23 cellular contexts compared by ENCODE assay signal in the genomic region with DNA sequence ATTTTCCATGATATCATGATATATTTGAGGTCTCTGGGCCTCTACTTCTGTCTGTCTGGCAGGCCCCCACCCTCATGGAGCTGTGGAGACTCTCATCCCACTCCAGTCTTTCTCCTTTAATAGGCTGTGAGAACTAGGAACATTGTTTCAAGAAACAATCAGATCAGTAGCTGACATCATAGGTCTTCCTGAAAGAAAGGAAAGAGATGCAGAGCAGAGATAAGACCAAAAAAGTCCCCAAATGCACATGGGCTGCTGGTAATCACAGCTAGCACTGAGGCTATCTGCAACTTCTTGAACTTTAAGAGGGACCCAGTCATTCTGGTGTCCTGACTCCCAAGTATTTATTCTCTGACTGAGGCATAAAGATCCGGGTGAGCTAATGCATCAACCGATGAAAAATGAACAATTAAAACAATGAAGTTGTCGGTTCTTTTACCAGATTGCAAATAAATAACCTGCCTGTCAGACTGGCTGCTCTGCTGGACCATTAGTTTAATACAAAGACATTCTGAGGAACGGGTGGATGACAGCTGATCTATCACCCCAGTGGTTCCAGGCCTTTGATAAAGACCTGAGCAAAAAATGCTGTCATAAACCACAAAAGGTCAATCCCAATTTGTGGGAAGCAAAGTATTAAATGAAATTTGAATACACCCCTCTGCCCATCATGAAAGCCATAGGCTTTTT.
DNase-seq lines count a peak whose midpoint lies in the region; ATAC-seq and FAIRE-seq lines count a peak whose summit lies in the region.
"Had no signal": no experiment of that assay in that cellular context is flagged by ENCODE, and none has a peak within 500 bp of the region (broad histone marks: within the 10 kb centered on the region; RNA-seq: fewer than 3 reads in every experiment).

No MANE protein-coding gene starts in this region.

- H3K36me3 ChIP-seq in subcutaneous abdominal adipose tissue (ENCODE audit: control insufficient read depth in 5 of 5, insufficient read depth in 5 of 5, low read length in 5 of 5), result no peaks in the 10 kb centered on the region
- H3K36me3 ChIP-seq: HAP-1, SJSA1, transverse colon had no signal

- H3K4me1 ChIP-seq in subcutaneous abdominal adipose tissue (ENCODE audit: control insufficient read depth in 5 of 5, insufficient read depth in 5 of 5, low read length in 5 of 5), result peaks cover 0 to 4% (median 0%) of the 10 kb centered on the region in 5 donors
- H3K4me1 ChIP-seq: SJSA1 had no signal

- H3K4me3 ChIP-seq in subcutaneous abdominal adipose tissue (ENCODE audit: low read depth in 1 of 5, low read length in 5 of 5), result no peak overlapping the region
- H3K4me3 ChIP-seq: HAP-1, SJSA1, transverse colon had no signal

- H3K9me3 ChIP-seq in subcutaneous abdominal adipose tissue (ENCODE audit: control insufficient read depth in 5 of 5, low read length in 5 of 5), result no peaks in the 10 kb centered on the region
- H3K9me3 ChIP-seq: HAP-1, SJSA1, transverse colon had no signal

- H3K27me3 ChIP-seq in subcutaneous abdominal adipose tissue (ENCODE audit: control insufficient read depth in 5 of 5, insufficient read depth in 4 of 5, low read length in 5 of 5), result no peaks in the 10 kb centered on the region
- H3K27me3 ChIP-seq: SJSA1, transverse colon had no signal

- peak; percentile 42 for FAIRE-seq in RCC 7860 (lab: Jason Lieb, UNC)
- FAIRE-seq: A204.1, bronchial epithelial cell, small intestine had no signal

- H3K9ac ChIP-seq in subcutaneous abdominal adipose tissue (ENCODE audit: low read length in 5 of 5), result no peak overlapping the region

- DNase-seq in NCI-H2107 treated with DMSO at 0.1 percent for 48 hours (lab: John Stamatoyannopoulos, UW; ENCODE audit: unreplicated experiment) (peak; percentile 69), NCI-H2107 (lab: John Stamatoyannopoulos, UW) (no peak), RCC 7860 (ENCODE audit: low spot score) (no peak), kidney glomerular epithelial cell (lab: John Stamatoyannopoulos, UW) (peak; percentile 78), NCI-H2196 (lab: John Stamatoyannopoulos, UW; ENCODE audit: unreplicated experiment) (no peak), cerebellar nuclear complex (lab: John Stamatoyannopoulos, UW) (no peak)
- DNase-seq: activated CD4-positive, alpha-beta T cell treated with anti-CD3 and anti-CD28 coated beads, Interleukin-2, amount 50 U/mL, for 48 hours; activated gamma-delta T cell; COR-L47; foreskin melanocyte; NCI-H1105 treated with DMSO at 0.1 percent for 48 hours; NCI-H2171 treated with DMSO at 0.1 percent for 48 hours; NCI-H82; posterior cingulate gyrus; small intestine; stimulated activated CD4-positive, alpha-beta T cell treated with anti-CD3 and anti-CD28 coated beads, Interleukin-4, amount 100 ng/mL, for 1 hour; transverse colon had no signal

- ATAC-seq in HG03045 (IDR thresholded peaks at IDR 0.05; ENCODE audit: unreplicated experiment), result no peak

- H3K27ac ChIP-seq in subcutaneous abdominal adipose tissue (ENCODE audit: low read depth, low read length), result peak overlapping the region; percentile 13
- H3K27ac ChIP-seq: SJSA1, transverse colon had no signal

Comparison
In these comparisons a context has a peak if more than half of its experiments do, and no peak if none do; other contexts are left out.
1. DNase-seq: peak in NCI-H2107 treated with DMSO at 0.1 percent for 48 hours (single experiment) and kidney glomerular epithelial cell (single experiment); none in NCI-H2107 (single experiment), RCC 7860 (single experiment), NCI-H2196 (single experiment) and cerebellar nuclear complex (0 of 2).